In genomic region chr7:115941703-115942268, GRCh38 we compare ENCODE assay signal across 2 cellular contexts.
TF ChIP-seq lines count a peak whose summit lies in the region.

No MANE protein-coding gene starts in this region.

TF ChIP-seq in IMR-90, 13 proteins besides CTCF, POLR2A, EP300 and RAD21:
- no peak for TF ChIP-seq BHLHE40 (IDR thresholded peaks at IDR 0.05; ENCODE audit: low read depth, low read length)
- TF ChIP-seq MAFK (IDR thresholded peaks at IDR 0.05; ENCODE audit: low read depth, low read length) = peak; percentile 79
- no peak for TF ChIP-seq SMC3 (IDR thresholded peaks at IDR 0.05; ENCODE audit: low read depth, low read length)
TF ChIP-seq in IMR-90: peak in this region for 1.

TF ChIP-seq in K562, 482 proteins besides CTCF, POLR2A, EP300 and RAD21:
- peak; percentile 31; the same call in 1 of the 2 replicates for TF ChIP-seq MAFF (IDR thresholded peaks at IDR 0.05; ENCODE audit: low read length)
- 0 out of 2 replicates have a peak, but pooled peaks have one; percentile 15 for TF ChIP-seq MAFK (IDR thresholded peaks at IDR 0.05; ENCODE audit: low read length)
- peak; percentile 72 for TF ChIP-seq ZNF316 (IDR thresholded peaks at IDR 0.05)
- TF ChIP-seq ZNF3 (CRISPR knock-in tag; IDR thresholded peaks at IDR 0.05) = no peak
- TF ChIP-seq ATF1 (CRISPR knock-in tag; IDR thresholded peaks at IDR 0.05) = no peak
- no peak for TF ChIP-seq ATF1 (tag; IDR thresholded peaks at IDR 0.05)
- TF ChIP-seq C11orf30 (IDR thresholded peaks at IDR 0.05; ENCODE audit: low read depth) = peak; percentile 38; the same call in 1 of the 2 replicates
- TF ChIP-seq MAFG (tag; conservative IDR thresholded peaks at IDR 0.05) = peak; percentile 36; the same call in 1 of the 2 replicates
- TF ChIP-seq ZBTB12 (CRISPR knock-in tag; IDR thresholded peaks at IDR 0.05) = no peak
TF ChIP-seq in K562: peak in this region for 5.
